Comparison of ENCODE assay signal across 23 cellular contexts in genomic region chr10:89785095-89785494, GRCh38.
DNase-seq lines count a peak whose midpoint lies in the region; ATAC-seq, FAIRE-seq and TF ChIP-seq lines count a peak whose summit lies in the region.
"Had no signal": no experiment of that assay in that cellular context is flagged by ENCODE, and none has a peak within 500 bp of the region (broad histone marks: within the 10 kb centered on the region; RNA-seq: fewer than 3 reads in every experiment).

No MANE protein-coding gene starts in this region.

- no peak overlapping the region for H3K9ac ChIP-seq in K562 (ENCODE audit: insufficient read depth in 1 of 2, low read depth in 2 of 2, low read length in 2 of 2)
- H3K9ac ChIP-seq: neural progenitor cell had no signal

- H3K27me3 ChIP-seq in K562 (ENCODE audit: control insufficient read depth in 2 of 2, insufficient read depth in 2 of 2, low read length in 2 of 2) (no peaks in the 10 kb centered on the region), stomach (no peaks in the 10 kb centered on the region)
- H3K27me3 ChIP-seq: gastroesophageal sphincter, neural progenitor cell, vagina had no signal

- peak; percentile 85 for ATAC-seq in K562
- ATAC-seq in activated CD8-positive, alpha-beta T cell treated with anti-CD3 and anti-CD28 coated beads for 36 hours, result no peak
- ATAC-seq: esophagus mucosa, gastroesophageal sphincter, lower lobe of right lung had no signal

- no peak for TF ChIP-seq RAD21 in K562 (CRISPR knock-in tag; conservative IDR thresholded peaks at IDR 0.05 in 1 of 2, IDR thresholded peaks at IDR 0.05 in 1 of 2)

- TF ChIP-seq CTCF in K562 (IDR thresholded peaks at IDR 0.05 in 2 of 3, conservative IDR thresholded peaks at IDR 0.05 in 1 of 3; ENCODE audit: insufficient read depth in 2 of 3, low read depth in 1 of 3, low read length in 3 of 3) (no peak), stomach (IDR thresholded peaks at IDR 0.05) (no peak)
- TF ChIP-seq CTCF in activated CD8-positive, alpha-beta T cell treated with anti-CD3 and anti-CD28 coated beads for 36 hours (IDR thresholded peaks at IDR 0.05), result no peak

- H2AFZ ChIP-seq in K562 (ENCODE audit: low read depth, low read length), result no peak overlapping the region
- H2AFZ ChIP-seq: neural progenitor cell had no signal

- no peak overlapping the region for H3K27ac Mint-ChIP-seq in activated CD8-positive, alpha-beta T cell treated with anti-CD3 and anti-CD28 coated beads for 36 hours
- H3K27ac Mint-ChIP-seq: neural progenitor cell had no signal

- H3K9me3 ChIP-seq in K562 (replicated peaks; ENCODE audit: control insufficient read depth, insufficient read depth, low read depth, low read length) (no peaks in the 10 kb centered on the region), stomach (no peaks in the 10 kb centered on the region)
- H3K9me3 ChIP-seq: gastroesophageal sphincter, lower lobe of right lung, prostate gland, vagina had no signal

- in situ Hi-C loops in K562 (cut with MboI), result no loop called here

- CTCF ChIA-PET in K562 (lab: Yijun Ruan, JAX; ENCODE audit: low intra/inter-chr PET ratio), result no interaction called here
- CTCF ChIA-PET in activated CD8-positive, alpha-beta T cell treated with anti-CD3 and anti-CD28 coated beads for 36 hours (lab: Charles Lee), result no interaction called here

- no peaks in the 10 kb centered on the region for H3K9me1 ChIP-seq in K562 (ENCODE audit: control insufficient read depth, insufficient read depth, low read length)

- POLR2A ChIA-PET in K562 (lab: Yijun Ruan, JAX), result no interaction called here
- POLR2A ChIA-PET in activated CD8-positive, alpha-beta T cell treated with anti-CD3 and anti-CD28 coated beads for 36 hours (lab: Charles Lee), result no interaction called here

- 62% methylated on average over 3 of the region's 3 CpGs for WGBS in K562 (ENCODE audit: insufficient coverage, low coverage, missing lambda C conversion rate)
- 86 to 97% (median 94%) methylated on average over 3 of the region's 3 CpGs for WGBS in stomach, 5 donors

- no peak overlapping the region for H3K27ac ChIP-seq in K562 (ENCODE audit: extremely low read depth, low read depth, low read length)
- no peak overlapping the region for H3K27ac ChIP-seq in stomach
- H3K27ac ChIP-seq: C4-2B, gastroesophageal sphincter, HL-60, lower lobe of right lung, neural progenitor cell, prostate gland, vagina had no signal

- no peak for TF ChIP-seq EP300 in K562 (IDR thresholded peaks at IDR 0.05; ENCODE audit: low read length)
- no peak for TF ChIP-seq EP300 in stomach (IDR thresholded peaks at IDR 0.05)

- BruUV-seq in K562 (replicated peaks; lab: Mats Ljungman, UMichigan), result no TSS peak

- no peaks in the 10 kb centered on the region for H3K79me2 ChIP-seq in K562 (ENCODE audit: control insufficient read depth, insufficient read depth, low read length)

- H3K27me3 Mint-ChIP-seq in activated CD8-positive, alpha-beta T cell treated with anti-CD3 and anti-CD28 coated beads for 36 hours, result peaks cover 10% of the 10 kb centered on the region
- H3K27me3 Mint-ChIP-seq: brain had no signal

- H3K36me3 Mint-ChIP-seq in activated CD8-positive, alpha-beta T cell treated with anti-CD3 and anti-CD28 coated beads for 36 hours (ENCODE audit: low read depth), result no peaks in the 10 kb centered on the region

- no peak overlapping the region for H3K4me2 ChIP-seq in K562 (ENCODE audit: insufficient read depth, low read length)
- H3K4me2 ChIP-seq: neural progenitor cell had no signal

- FAIRE-seq in K562 (lab: Jason Lieb, UNC), result peak; percentile 63
- FAIRE-seq: keratinocyte had no signal

- H3K4me3 ChIP-seq in K562 (no peak overlapping the region), stomach (no peak overlapping the region)
- H3K4me3 ChIP-seq: gastroesophageal sphincter, lower lobe of right lung, neural progenitor cell, prostate gland, vagina had no signal

- DNase-seq in A172 (ENCODE audit: low spot score) (peak; percentile 43), EH (ENCODE audit: low read depth) (peak; percentile 5), NAMALWA (ENCODE audit: low spot score) (peak; percentile 31), K562 (ENCODE audit: extremely low read depth in 1 of 4, low spot score in 3 of 4) (peak; percentile 11 to 32 (median 22)), NCI-H2171 (lab: John Stamatoyannopoulos, UW) (no peak), posterior cingulate gyrus (no peak), stomach (no peak)
- DNase-seq in activated CD8-positive, alpha-beta T cell treated with anti-CD3 and anti-CD28 coated beads for 36 hours, result no peak
- DNase-seq: activated gamma-delta T cell; effector CD4-positive, alpha-beta T cell; lower lobe of right lung; NCI-H526 treated with DMSO at 0.1 percent for 48 hours; SHP77; T-helper 1 cell had no signal

- intact Hi-C loops in K562 (cut with micrococcal nuclease) (no loop called here), posterior cingulate gyrus (cut with DNase I) (no loop called here), stomach (cut with DNase I; ENCODE audit: low total_unique reads) (no loop called here)
- intact Hi-C loops in activated CD8-positive, alpha-beta T cell treated with anti-CD3 and anti-CD28 coated beads for 36 hours (cut with micrococcal nuclease), result no loop called here

- no peaks in the 10 kb centered on the region; a peak in 2 of 5 replicates for H3K4me1 ChIP-seq in K562 (replicated peaks in 1 of 2; ENCODE audit: control insufficient read depth in 2 of 2, insufficient read depth in 2 of 2, low read length in 2 of 2)
- no peaks in the 10 kb centered on the region for H3K4me1 ChIP-seq in stomach
- H3K4me1 ChIP-seq: gastroesophageal sphincter, lower lobe of right lung, neural progenitor cell, prostate gland, vagina had no signal

- H3K4me1 Mint-ChIP-seq in activated CD8-positive, alpha-beta T cell treated with anti-CD3 and anti-CD28 coated beads for 36 hours (ENCODE audit: low read depth), result no peaks in the 10 kb centered on the region
- H3K4me1 Mint-ChIP-seq: neural progenitor cell had no signal

- no peak overlapping the region for H3K4me3 Mint-ChIP-seq in activated CD8-positive, alpha-beta T cell treated with anti-CD3 and anti-CD28 coated beads for 36 hours
- H3K4me3 Mint-ChIP-seq: brain, neural progenitor cell had no signal

- no peaks in the 10 kb centered on the region for H3K9me3 Mint-ChIP-seq in activated CD8-positive, alpha-beta T cell treated with anti-CD3 and anti-CD28 coated beads for 36 hours
- H3K9me3 Mint-ChIP-seq: brain, neural progenitor cell had no signal

- TF ChIP-seq POLR2A in K562 (conservative IDR thresholded peaks at IDR 0.05), result no peak
- no peak for TF ChIP-seq POLR2A in stomach (IDR thresholded peaks at IDR 0.05)

- H4K20me1 ChIP-seq in K562 (replicated peaks; ENCODE audit: control insufficient read depth, insufficient read depth, low read length), result no peaks in the 10 kb centered on the region

- H3K36me3 ChIP-seq in K562 (ENCODE audit: control insufficient read depth, insufficient read depth, low read length) (peaks cover 8% of the 10 kb centered on the region; the same call in 2 of the 3 replicates), stomach (peaks cover 0 to 9% (median 5%) of the 10 kb centered on the region in 4 donors)
- H3K36me3 ChIP-seq: lower lobe of right lung, neural progenitor cell, prostate gland, vagina had no signal

TF ChIP-seq in K562, 482 proteins besides CTCF, POLR2A, EP300 and RAD21:
- TF ChIP-seq FOS (IDR thresholded peaks at IDR 0.05; ENCODE audit: extremely low read depth, insufficient read length) (peak; percentile 29), NONO (IDR thresholded peaks at IDR 0.05; ENCODE audit: low read depth in 2 of 2, low read length in 1 of 2) (no peak), LARP7 (IDR thresholded peaks at IDR 0.05) (no peak), PKNOX1 (IDR thresholded peaks at IDR 0.05) (peak; percentile 91)

Comparison
In these comparisons a context has a peak if more than half of its experiments do, and no peak if none do; other contexts are left out.
1. DNase-seq: peak in A172 (single experiment), EH (single experiment), NAMALWA (single experiment) and K562 (4 of 4); none in NCI-H2171 (single experiment), activated CD8-positive, alpha-beta T cell treated with anti-CD3 and anti-CD28 coated beads for 36 hours (single experiment), posterior cingulate gyrus (0 of 10) and stomach (single experiment).